ENCODE assay signal across 1 cellular context in the genomic region with DNA sequence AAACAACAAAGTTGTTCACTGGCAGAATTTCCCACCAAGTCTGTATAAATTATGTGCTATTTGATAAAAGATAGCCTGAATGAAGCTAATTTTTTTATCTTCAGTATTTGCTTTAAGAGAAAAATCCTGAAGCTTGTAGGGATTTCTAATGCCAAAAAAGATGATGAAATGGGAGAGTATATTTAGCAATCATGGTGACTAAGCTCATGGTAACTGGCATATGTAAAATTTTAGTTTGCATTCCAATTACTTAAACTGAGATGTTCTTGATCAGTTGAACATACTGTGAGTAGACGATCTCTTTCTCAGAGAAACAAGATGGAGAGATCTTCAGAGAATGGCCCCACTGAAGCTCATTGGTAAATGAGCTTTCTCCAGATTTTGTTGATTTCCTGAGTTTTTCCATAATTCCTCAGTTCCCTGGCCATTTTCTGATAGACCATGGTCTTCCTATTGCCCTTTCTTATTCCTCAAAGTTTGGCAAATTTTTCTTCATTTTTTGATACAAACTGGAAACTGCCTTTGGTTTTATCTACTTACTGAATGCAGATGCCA.
TF ChIP-seq lines count a peak whose summit lies in the region.

No MANE protein-coding gene starts in this region.

TF ChIP-seq in liver, 16 proteins besides CTCF, POLR2A, EP300 and RAD21 (continued from another document):
- TF ChIP-seq, protein P1, sequence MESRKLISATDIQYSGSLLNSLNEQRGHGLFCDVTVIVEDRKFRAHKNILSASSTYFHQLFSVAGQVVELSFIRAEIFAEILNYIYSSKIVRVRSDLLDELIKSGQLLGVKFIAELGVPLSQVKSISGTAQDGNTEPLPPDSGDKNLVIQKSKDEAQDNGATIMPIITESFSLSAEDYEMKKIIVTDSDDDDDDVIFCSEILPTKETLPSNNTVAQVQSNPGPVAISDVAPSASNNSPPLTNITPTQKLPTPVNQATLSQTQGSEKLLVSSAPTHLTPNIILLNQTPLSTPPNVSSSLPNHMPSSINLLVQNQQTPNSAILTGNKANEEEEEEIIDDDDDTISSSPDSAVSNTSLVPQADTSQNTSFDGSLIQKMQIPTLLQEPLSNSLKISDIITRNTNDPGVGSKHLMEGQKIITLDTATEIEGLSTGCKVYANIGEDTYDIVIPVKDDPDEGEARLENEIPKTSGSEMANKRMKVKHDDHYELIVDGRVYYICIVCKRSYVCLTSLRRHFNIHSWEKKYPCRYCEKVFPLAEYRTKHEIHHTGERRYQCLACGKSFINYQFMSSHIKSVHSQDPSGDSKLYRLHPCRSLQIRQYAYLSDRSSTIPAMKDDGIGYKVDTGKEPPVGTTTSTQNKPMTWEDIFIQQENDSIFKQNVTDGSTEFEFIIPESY (IDR thresholded peaks at IDR 0.05): no peak
- peak; percentile 29 for TF ChIP-seq YY1 (IDR thresholded peaks at IDR 0.05)
- TF ChIP-seq SP1 (IDR thresholded peaks at IDR 0.05): no peak
- no peak for TF ChIP-seq RXRA (IDR thresholded peaks at IDR 0.05)
